In genomic region chr17:47717261-47717697, GRCh38 we compare ENCODE assay signal across 1 cellular context.
TF ChIP-seq lines count a peak whose summit lies in the region.

No MANE protein-coding gene starts in this region.

TF ChIP-seq in GM12878, 131 proteins besides CTCF, POLR2A, EP300 and RAD21 (continued from another document):
- TF ChIP-seq PRDM15 (CRISPR knock-in tag; IDR thresholded peaks at IDR 0.05) (no peak), ATF7 (IDR thresholded peaks at IDR 0.05; ENCODE audit: low read depth) (peak; percentile 38; the same call in 1 of the 2 replicates), MTA3 (IDR thresholded peaks at IDR 0.05; ENCODE audit: borderline replicate concordance, low read length) (no peak), IKZF1 (conservative IDR thresholded peaks at IDR 0.05) (peak; percentile 73), E4F1 (IDR thresholded peaks at IDR 0.05; ENCODE audit: borderline replicate concordance, partially characterized antibody) (no peak), ZNF592 (IDR thresholded peaks at IDR 0.05) (no peak), SPI1 (IDR thresholded peaks at IDR 0.05; ENCODE audit: borderline replicate concordance, insufficient read depth, low read depth, low read length) (no peak), E2F4 (IDR thresholded peaks at IDR 0.05; ENCODE audit: low read depth, low read length) (no peak), ESRRA (IDR thresholded peaks at IDR 0.05; ENCODE audit: low read length) (no peak), BACH1 (IDR thresholded peaks at IDR 0.05; ENCODE audit: borderline replicate concordance) (no peak), CUX1 (IDR thresholded peaks at IDR 0.05; ENCODE audit: insufficient replicate concordance, low read depth, low read length) (no peak), FOS (IDR thresholded peaks at IDR 0.05; ENCODE audit: borderline replicate concordance, extremely low read depth, insufficient read length) (no peak), NBN (IDR thresholded peaks at IDR 0.05) (no peak; the same call in 1 of the 2 replicates), SMC3 (IDR thresholded peaks at IDR 0.05; ENCODE audit: borderline replicate concordance, low read length) (peak; percentile 32; the same call in 1 of the 2 replicates)
